ENCODE assay signal across 3 cellular contexts in the genomic region with DNA sequence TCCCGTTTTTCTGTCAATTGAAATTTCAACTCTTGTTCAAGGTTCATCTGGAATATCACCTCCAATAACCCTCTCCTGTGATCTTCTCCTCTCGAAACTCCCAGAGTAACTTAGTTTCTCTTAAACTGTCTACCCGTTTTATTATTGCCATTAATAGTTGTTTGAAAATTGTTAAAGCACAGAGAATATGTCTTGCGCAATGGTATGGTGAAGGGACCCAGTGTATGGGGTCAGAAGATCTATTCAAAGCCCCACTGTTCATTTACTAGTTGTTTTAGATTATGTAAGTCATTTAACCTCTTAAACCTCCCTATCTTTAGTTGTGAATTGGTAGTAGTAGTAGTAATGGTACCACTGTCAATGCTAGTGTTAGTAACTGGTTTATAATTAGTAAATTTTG.
A peak's percentile ranks its signal among the peaks of the same experiment; 100 is the strongest.
TF ChIP-seq lines count a peak whose summit lies in the region.

No MANE protein-coding gene starts in this region.

TF ChIP-seq in HepG2, 621 proteins besides CTCF, POLR2A, EP300 and RAD21:
- TF ChIP-seq U2AF2 (IDR thresholded peaks at IDR 0.05; ENCODE audit: low read depth, low read length) (no peak), MTF1 (CRISPR knock-in tag; IDR thresholded peaks at IDR 0.05) (no peak), CEBPG (CRISPR knock-in tag; IDR thresholded peaks at IDR 0.05) (peak; percentile 72), CEBPB (IDR thresholded peaks at IDR 0.05; ENCODE audit: borderline replicate concordance, low read depth, low read length) (peak; percentile 95), SRSF1 (optimal IDR thresholded peaks at IDR 0.05; ENCODE audit: low read depth, low read length) (no peak), MAFF (IDR thresholded peaks at IDR 0.05; ENCODE audit: low read depth, low read length) (no peak), GTF2F1 (IDR thresholded peaks at IDR 0.05; ENCODE audit: low read length) (no peak), ZNF790 (CRISPR knock-in tag; IDR thresholded peaks at IDR 0.05; ENCODE audit: borderline replicate concordance) (no peak), ZNF317 (CRISPR knock-in tag; IDR thresholded peaks at IDR 0.05) (no peak), ESRRA (CRISPR knock-in tag; IDR thresholded peaks at IDR 0.05; ENCODE audit: low read depth) (no peak)
- TF ChIP-seq, protein P1, sequence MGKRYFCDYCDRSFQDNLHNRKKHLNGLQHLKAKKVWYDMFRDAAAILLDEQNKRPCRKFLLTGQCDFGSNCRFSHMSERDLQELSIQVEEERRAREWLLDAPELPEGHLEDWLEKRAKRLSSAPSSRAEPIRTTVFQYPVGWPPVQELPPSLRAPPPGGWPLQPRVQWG (CRISPR knock-in tag; IDR thresholded peaks at IDR 0.05; ENCODE audit: borderline replicate concordance, low read depth), result no peak
- TF ChIP-seq, protein P2, sequence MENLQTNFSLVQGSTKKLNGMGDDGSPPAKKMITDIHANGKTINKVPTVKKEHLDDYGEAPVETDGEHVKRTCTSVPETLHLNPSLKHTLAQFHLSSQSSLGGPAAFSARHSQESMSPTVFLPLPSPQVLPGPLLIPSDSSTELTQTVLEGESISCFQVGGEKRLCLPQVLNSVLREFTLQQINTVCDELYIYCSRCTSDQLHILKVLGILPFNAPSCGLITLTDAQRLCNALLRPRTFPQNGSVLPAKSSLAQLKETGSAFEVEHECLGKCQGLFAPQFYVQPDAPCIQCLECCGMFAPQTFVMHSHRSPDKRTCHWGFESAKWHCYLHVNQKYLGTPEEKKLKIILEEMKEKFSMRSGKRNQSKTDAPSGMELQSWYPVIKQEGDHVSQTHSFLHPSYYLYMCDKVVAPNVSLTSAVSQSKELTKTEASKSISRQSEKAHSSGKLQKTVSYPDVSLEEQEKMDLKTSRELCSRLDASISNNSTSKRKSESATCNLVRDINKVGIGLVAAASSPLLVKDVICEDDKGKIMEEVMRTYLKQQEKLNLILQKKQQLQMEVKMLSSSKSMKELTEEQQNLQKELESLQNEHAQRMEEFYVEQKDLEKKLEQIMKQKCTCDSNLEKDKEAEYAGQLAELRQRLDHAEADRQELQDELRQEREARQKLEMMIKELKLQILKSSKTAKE (CRISPR knock-in tag; IDR thresholded peaks at IDR 0.05; ENCODE audit: borderline replicate concordance), result no peak
- TF ChIP-seq, protein P3, sequence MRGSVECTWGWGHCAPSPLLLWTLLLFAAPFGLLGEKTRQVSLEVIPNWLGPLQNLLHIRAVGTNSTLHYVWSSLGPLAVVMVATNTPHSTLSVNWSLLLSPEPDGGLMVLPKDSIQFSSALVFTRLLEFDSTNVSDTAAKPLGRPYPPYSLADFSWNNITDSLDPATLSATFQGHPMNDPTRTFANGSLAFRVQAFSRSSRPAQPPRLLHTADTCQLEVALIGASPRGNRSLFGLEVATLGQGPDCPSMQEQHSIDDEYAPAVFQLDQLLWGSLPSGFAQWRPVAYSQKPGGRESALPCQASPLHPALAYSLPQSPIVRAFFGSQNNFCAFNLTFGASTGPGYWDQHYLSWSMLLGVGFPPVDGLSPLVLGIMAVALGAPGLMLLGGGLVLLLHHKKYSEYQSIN (CRISPR knock-in tag; IDR thresholded peaks at IDR 0.05; ENCODE audit: borderline replicate concordance), result no peak
- TF ChIP-seq, protein P4, sequence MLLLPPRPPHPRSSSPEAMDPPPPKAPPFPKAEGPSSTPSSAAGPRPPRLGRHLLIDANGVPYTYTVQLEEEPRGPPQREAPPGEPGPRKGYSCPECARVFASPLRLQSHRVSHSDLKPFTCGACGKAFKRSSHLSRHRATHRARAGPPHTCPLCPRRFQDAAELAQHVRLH (CRISPR knock-in tag; IDR thresholded peaks at IDR 0.05; ENCODE audit: borderline replicate concordance, low read depth), result no peak

TF ChIP-seq in IMR-90, 13 proteins besides CTCF, POLR2A, EP300 and RAD21:
- TF ChIP-seq CEBPB (IDR thresholded peaks at IDR 0.05; ENCODE audit: low read depth, low read length) (peak; percentile 86), MAZ (IDR thresholded peaks at IDR 0.05; ENCODE audit: borderline replicate concordance, low read depth, low read length) (no peak)
TF ChIP-seq in IMR-90: peak in this region for 1.

TF ChIP-seq in K562, 482 proteins besides CTCF, POLR2A, EP300 and RAD21:
- no peak for TF ChIP-seq POLR2G (IDR thresholded peaks at IDR 0.05; ENCODE audit: low read depth, low read length)
- TF ChIP-seq CEBPB (tag; IDR thresholded peaks at IDR 0.05), result peak; percentile 91
- peak; percentile 37; the same call in 1 of the 2 replicates for TF ChIP-seq CEBPG (CRISPR knock-in tag; IDR thresholded peaks at IDR 0.05)
- peak; percentile 69 to 89 for TF ChIP-seq CEBPG (tag; conservative IDR thresholded peaks at IDR 0.05 in 1 of 2, IDR thresholded peaks at IDR 0.05 in 1 of 2)
